18 cellular contexts compared by ENCODE assay signal in genomic region chr20:61480158-61480825, GRCh38.
DNase-seq lines count a peak whose midpoint lies in the region; ATAC-seq and TF ChIP-seq lines count a peak whose summit lies in the region.
"Had no signal": no experiment of that assay in that cellular context is flagged by ENCODE, and none has a peak within 500 bp of the region (broad histone marks: within the 10 kb centered on the region; RNA-seq: fewer than 3 reads in every experiment).

No MANE protein-coding gene starts in this region.

- H2BK20ac ChIP-seq in H9 (ENCODE audit: low read depth, low read length, poor library complexity, severe bottlenecking), result no peak overlapping the region

- BruUV-seq in Panc1 (replicated peaks; lab: Mats Ljungman, UMichigan), result no TSS peak

- H3K4me1 Mint-ChIP-seq in H9 (peaks cover 15 to 21% of the 10 kb centered on the region in 2 experiments), endodermal cell (no peaks in the 10 kb centered on the region), type B pancreatic cell (ENCODE audit: unreplicated experiment) (peaks cover 3% of the 10 kb centered on the region)
- H3K4me1 Mint-ChIP-seq: IgD-negative memory B cell, T-cell had no signal

- H3K27me3 ChIP-seq in H9 (ENCODE audit: insufficient read depth, low read length) (no peaks in the 10 kb centered on the region; the same call in 1 of the 2 replicates), Panc1 (ENCODE audit: control insufficient read depth, insufficient read depth, low read length) (peaks cover 10% of the 10 kb centered on the region; the same call in 1 of the 2 replicates), endodermal cell (ENCODE audit: control insufficient read depth, insufficient read depth, low read length, poor library complexity, severe bottlenecking) (no peaks in the 10 kb centered on the region)

- H3K23me2 ChIP-seq in H9 (ENCODE audit: insufficient read length, low read depth, low read length, poor library complexity, severe bottlenecking), result no peaks in the 10 kb centered on the region

- peaks cover 8 to 9% of the 10 kb centered on the region in 2 experiments for H3K9me3 Mint-ChIP-seq in H9
- peaks cover 9% of the 10 kb centered on the region for H3K9me3 Mint-ChIP-seq in endodermal cell
- H3K9me3 Mint-ChIP-seq in type B pancreatic cell, result peaks cover 8% of the 10 kb centered on the region

- H3K23ac ChIP-seq in H9 (ENCODE audit: insufficient read length, low read depth, low read length), result no peak overlapping the region

- H3K56ac ChIP-seq in H9 (ENCODE audit: insufficient read length, low read depth, low read length), result no peak overlapping the region

- WGBS in H9 (ENCODE audit: extremely low coverage, insufficient read length, low lambda C conversion rate), result no CpG with 5 or more reads among the region's 16 CpGs
- WGBS in endodermal cell (ENCODE audit: insufficient coverage in 1 of 2, insufficient read length in 1 of 2), 2 experiments, result 90 to 94% methylated on average over 10 to 16 of the region's 16 CpGs

- H3K4me3 ChIP-seq in Panc1 (ENCODE audit: low read depth in 2 of 2, low read length in 2 of 2) (no peak overlapping the region), endodermal cell (ENCODE audit: low read length) (no peak overlapping the region), retinal pigment epithelial cell (ENCODE audit: low read length) (no peak overlapping the region)
- H3K4me3 ChIP-seq: GM12878, SK-N-MC had no signal

- no peak overlapping the region for H2BK5ac ChIP-seq in H9 (ENCODE audit: insufficient read length, low read length)

- no peak overlapping the region for H3K9ac ChIP-seq in H9 (ENCODE audit: extremely low read depth, insufficient read length, low read length)
- H3K9ac ChIP-seq in endodermal cell (ENCODE audit: extremely low read depth, low read length, poor library complexity, severe bottlenecking), result no peak overlapping the region

- no peak overlapping the region for H3K18ac ChIP-seq in H9 (ENCODE audit: insufficient read length, low read depth, low read length)

- no peak overlapping the region for H4K91ac ChIP-seq in H9 (ENCODE audit: insufficient read length, low read depth, low read length)

- no peak overlapping the region for H4K8ac ChIP-seq in H9 (replicated peaks; ENCODE audit: insufficient read length, low read depth, low read length)

- no peak overlapping the region for H3K14ac ChIP-seq in H9 (ENCODE audit: insufficient read depth, low read length)

- peak; percentile 80 for TF ChIP-seq CTCF in H9 (conservative IDR thresholded peaks at IDR 0.05)
- 0 out of 2 replicates have a peak, but pooled peaks have one; percentile 33 for TF ChIP-seq CTCF in Panc1 (IDR thresholded peaks at IDR 0.05)
- peak; percentile 73 for TF ChIP-seq CTCF in endodermal cell (conservative IDR thresholded peaks at IDR 0.05)
- TF ChIP-seq CTCF in retinal pigment epithelial cell (conservative IDR thresholded peaks at IDR 0.05; ENCODE audit: low read depth, low read length), result peak; percentile 11
- TF ChIP-seq CTCF in type B pancreatic cell (conservative IDR thresholded peaks at IDR 0.05), result no peak

- peak; percentile 55 for DNase-seq in H9
- no peak for DNase-seq in Panc1 (ENCODE audit: low read depth, low spot score)
- DNase-seq in endodermal cell, result no peak
- DNase-seq in retinal pigment epithelial cell (ENCODE audit: low read depth), result no peak
- DNase-seq in type B pancreatic cell (ENCODE audit: extremely low spot score, unreplicated experiment), result no peak
- DNase-seq: C1 segment of cervical spinal cord, DMS53, MV-4-11, NCI-H1436, NCI-H226, NCI-H526 treated with DMSO at 0.1 percent for 48 hours, T-cell had no signal

- H2BK120ac ChIP-seq in H9 (ENCODE audit: low read depth, low read length, poor library complexity, severe bottlenecking), result no peak overlapping the region

- CTCF ChIA-PET in Panc1 (lab: Charles Lee), result no interaction called here

- peaks cover 0 to 11% (median 6%) of the 10 kb centered on the region in 3 experiments; a peak in 5 of 7 replicates for H3K36me3 Mint-ChIP-seq in H9 (ENCODE audit: insufficient read depth in 1 of 3, low read depth in 3 of 3)
- H3K36me3 Mint-ChIP-seq in endodermal cell (ENCODE audit: low read depth), result no peaks in the 10 kb centered on the region
- H3K36me3 Mint-ChIP-seq in type B pancreatic cell, result no peaks in the 10 kb centered on the region
- H3K36me3 Mint-ChIP-seq: IgD-negative memory B cell, T-cell had no signal

- H3K4me2 ChIP-seq in H9 (ENCODE audit: insufficient read depth, insufficient read length, low read length), result no peak overlapping the region

- H2BK12ac ChIP-seq in H9 (ENCODE audit: insufficient read length, low read depth, low read length), result no peak overlapping the region

- H3K9me3 ChIP-seq in H9 (ENCODE audit: control insufficient read depth, low read depth, low read length) (no peaks in the 10 kb centered on the region), Panc1 (ENCODE audit: control insufficient read depth, insufficient read depth, low read depth, low read length) (no peaks in the 10 kb centered on the region), endodermal cell (ENCODE audit: control insufficient read depth, low read length) (no peaks in the 10 kb centered on the region)

- POLR2A ChIA-PET in Panc1 (lab: Charles Lee), result no interaction called here

- H2AFZ ChIP-seq in H9 (ENCODE audit: low read length), result no peak overlapping the region

- H4K20me1 ChIP-seq in H9 (ENCODE audit: control insufficient read depth, insufficient read depth, insufficient read length), result peaks cover 3% of the 10 kb centered on the region

- no peak overlapping the region for H4K5ac ChIP-seq in H9 (ENCODE audit: insufficient read length, low read depth, low read length)

- ATAC-seq in Panc1 (no peak), GM18870 (IDR thresholded peaks at IDR 0.05; ENCODE audit: unreplicated experiment) (no peak)
- no peak for ATAC-seq in activated CD4-positive, CD25-positive, alpha-beta regulatory T cell treated with anti-CD3 and anti-CD28 coated beads, Interleukin-2, amount 50 U/mL, for 24 hours
- ATAC-seq: GM12878, Right ventricle myocardium inferior, T-cell had no signal

- no peak overlapping the region for H2BK15ac ChIP-seq in H9 (ENCODE audit: low read depth, low read length)

- no peak overlapping the region for H2AK5ac ChIP-seq in H9 (ENCODE audit: insufficient read length, low read length)

- no peak overlapping the region for H3K4ac ChIP-seq in H9 (ENCODE audit: low read depth, low read length)

- no peak overlapping the region for H3K27ac Mint-ChIP-seq in H9
- no peak overlapping the region for H3K27ac Mint-ChIP-seq in endodermal cell
- H3K27ac Mint-ChIP-seq in type B pancreatic cell, result no peak overlapping the region
- H3K27ac Mint-ChIP-seq: IgD-negative memory B cell, T-cell had no signal

- in situ Hi-C loops in Panc1 (cut with HindIII; ENCODE audit: low pct_unique_long_range_greater_than_20kb, low sequenced_read_pairs), result no loop called here

- H3T11ph ChIP-seq in H9 (ENCODE audit: low read length), result no peak overlapping the region

- H3K27ac ChIP-seq in H9 (ENCODE audit: insufficient read length, low read depth, low read length) (no peak overlapping the region), Panc1 (ENCODE audit: low read length) (no peak overlapping the region), endodermal cell (ENCODE audit: low read depth, low read length) (no peak overlapping the region)
- H3K27ac ChIP-seq: SK-N-MC had no signal

- H3K4me1 ChIP-seq in H9 (ENCODE audit: insufficient read depth, low read length) (no peaks in the 10 kb centered on the region), Panc1 (ENCODE audit: control insufficient read depth, insufficient read depth, low read length) (no peaks in the 10 kb centered on the region), endodermal cell (ENCODE audit: control insufficient read depth, insufficient read depth, low read length) (no peaks in the 10 kb centered on the region)

- H3K27me3 Mint-ChIP-seq in H9 (ENCODE audit: low read depth), result peaks cover 33% of the 10 kb centered on the region
- peaks cover 26% of the 10 kb centered on the region for H3K27me3 Mint-ChIP-seq in endodermal cell (ENCODE audit: insufficient read depth)
- H3K27me3 Mint-ChIP-seq in type B pancreatic cell, result peaks cover 12% of the 10 kb centered on the region

- H3K79me1 ChIP-seq in H9 (ENCODE audit: insufficient read depth, low read depth, low read length, poor library complexity, severe bottlenecking), result no peaks in the 10 kb centered on the region

- no peaks in the 10 kb centered on the region for H3K79me2 ChIP-seq in H9 (ENCODE audit: insufficient read depth, low read length)

- H3K4me3 Mint-ChIP-seq in H9 (no peak overlapping the region), endodermal cell (no peak overlapping the region), type B pancreatic cell (no peak overlapping the region)
- H3K4me3 Mint-ChIP-seq: IgD-negative memory B cell, T-cell had no signal

- H3K36me3 ChIP-seq in Panc1 (ENCODE audit: control insufficient read depth, insufficient read depth, low read length) (no peaks in the 10 kb centered on the region), endodermal cell (ENCODE audit: control insufficient read depth, insufficient read depth, low read length) (no peaks in the 10 kb centered on the region)

- intact Hi-C loops in Panc1 (cut with micrococcal nuclease; ENCODE audit: unreplicated experiment), result no loop called here
